ENCODE assay signal across 1 cellular context in the genomic region with DNA sequence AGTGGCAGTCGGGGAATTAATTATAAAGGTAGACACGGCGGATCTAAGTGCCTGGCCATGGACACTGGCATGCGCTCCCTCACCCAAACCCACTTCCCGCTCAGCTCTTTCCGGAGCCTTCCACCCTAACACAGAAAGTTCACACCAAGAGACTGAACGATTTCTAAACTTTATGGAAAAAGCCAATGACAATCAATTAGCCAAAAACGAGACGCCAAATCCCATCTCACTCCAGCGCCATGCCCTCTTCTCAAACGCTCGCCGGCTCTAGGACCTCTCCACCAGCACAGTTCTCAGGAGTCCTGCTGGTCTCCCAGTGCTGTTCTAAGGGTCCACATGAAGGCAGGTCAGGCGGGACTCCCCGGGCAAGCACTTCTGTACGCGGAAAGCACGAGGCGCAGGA.
TF ChIP-seq lines count a peak whose summit lies in the region.

No MANE protein-coding gene starts in this region.

TF ChIP-seq in HepG2, 621 proteins besides CTCF, POLR2A, EP300 and RAD21 (continued from another document and continues in another):
- TF ChIP-seq, protein P1, sequence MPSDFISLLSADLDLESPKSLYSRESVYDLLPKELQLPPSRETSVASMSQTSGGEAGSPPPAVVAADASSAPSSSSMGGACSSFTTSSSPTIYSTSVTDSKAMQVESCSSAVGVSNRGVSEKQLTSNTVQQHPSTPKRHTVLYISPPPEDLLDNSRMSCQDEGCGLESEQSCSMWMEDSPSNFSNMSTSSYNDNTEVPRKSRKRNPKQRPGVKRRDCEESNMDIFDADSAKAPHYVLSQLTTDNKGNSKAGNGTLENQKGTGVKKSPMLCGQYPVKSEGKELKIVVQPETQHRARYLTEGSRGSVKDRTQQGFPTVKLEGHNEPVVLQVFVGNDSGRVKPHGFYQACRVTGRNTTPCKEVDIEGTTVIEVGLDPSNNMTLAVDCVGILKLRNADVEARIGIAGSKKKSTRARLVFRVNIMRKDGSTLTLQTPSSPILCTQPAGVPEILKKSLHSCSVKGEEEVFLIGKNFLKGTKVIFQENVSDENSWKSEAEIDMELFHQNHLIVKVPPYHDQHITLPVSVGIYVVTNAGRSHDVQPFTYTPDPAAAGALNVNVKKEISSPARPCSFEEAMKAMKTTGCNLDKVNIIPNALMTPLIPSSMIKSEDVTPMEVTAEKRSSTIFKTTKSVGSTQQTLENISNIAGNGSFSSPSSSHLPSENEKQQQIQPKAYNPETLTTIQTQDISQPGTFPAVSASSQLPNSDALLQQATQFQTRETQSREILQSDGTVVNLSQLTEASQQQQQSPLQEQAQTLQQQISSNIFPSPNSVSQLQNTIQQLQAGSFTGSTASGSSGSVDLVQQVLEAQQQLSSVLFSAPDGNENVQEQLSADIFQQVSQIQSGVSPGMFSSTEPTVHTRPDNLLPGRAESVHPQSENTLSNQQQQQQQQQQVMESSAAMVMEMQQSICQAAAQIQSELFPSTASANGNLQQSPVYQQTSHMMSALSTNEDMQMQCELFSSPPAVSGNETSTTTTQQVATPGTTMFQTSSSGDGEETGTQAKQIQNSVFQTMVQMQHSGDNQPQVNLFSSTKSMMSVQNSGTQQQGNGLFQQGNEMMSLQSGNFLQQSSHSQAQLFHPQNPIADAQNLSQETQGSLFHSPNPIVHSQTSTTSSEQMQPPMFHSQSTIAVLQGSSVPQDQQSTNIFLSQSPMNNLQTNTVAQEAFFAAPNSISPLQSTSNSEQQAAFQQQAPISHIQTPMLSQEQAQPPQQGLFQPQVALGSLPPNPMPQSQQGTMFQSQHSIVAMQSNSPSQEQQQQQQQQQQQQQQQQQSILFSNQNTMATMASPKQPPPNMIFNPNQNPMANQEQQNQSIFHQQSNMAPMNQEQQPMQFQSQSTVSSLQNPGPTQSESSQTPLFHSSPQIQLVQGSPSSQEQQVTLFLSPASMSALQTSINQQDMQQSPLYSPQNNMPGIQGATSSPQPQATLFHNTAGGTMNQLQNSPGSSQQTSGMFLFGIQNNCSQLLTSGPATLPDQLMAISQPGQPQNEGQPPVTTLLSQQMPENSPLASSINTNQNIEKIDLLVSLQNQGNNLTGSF (CRISPR knock-in tag; IDR thresholded peaks at IDR 0.05), result peak; percentile 41; the same call in 1 of the 2 replicates
- TF ChIP-seq ZNF263 (CRISPR knock-in tag; IDR thresholded peaks at IDR 0.05), result no peak
- TF ChIP-seq HIVEP1 (CRISPR knock-in tag; IDR thresholded peaks at IDR 0.05), result no peak
- no peak for TF ChIP-seq JUN (CRISPR knock-in tag; IDR thresholded peaks at IDR 0.05)
- TF ChIP-seq ZNF430 (CRISPR knock-in tag; IDR thresholded peaks at IDR 0.05), result no peak; the same call in 1 of the 2 replicates
- no peak for TF ChIP-seq ZNF432 (CRISPR knock-in tag; IDR thresholded peaks at IDR 0.05; ENCODE audit: borderline replicate concordance)
- no peak for TF ChIP-seq ZSCAN29 (CRISPR knock-in tag; conservative IDR thresholded peaks at IDR 0.05)
- no peak for TF ChIP-seq RBAK (CRISPR knock-in tag; IDR thresholded peaks at IDR 0.05)
- TF ChIP-seq GABPB1 (CRISPR knock-in tag; IDR thresholded peaks at IDR 0.05), result no peak
- no peak for TF ChIP-seq SP1 (IDR thresholded peaks at IDR 0.05)
- TF ChIP-seq SP1 (CRISPR knock-in tag; IDR thresholded peaks at IDR 0.05), result no peak
- no peak for TF ChIP-seq ZNF7 (CRISPR knock-in tag; IDR thresholded peaks at IDR 0.05)
- TF ChIP-seq ISX (CRISPR knock-in tag; conservative IDR thresholded peaks at IDR 0.05), result no peak
- TF ChIP-seq, protein P2, sequence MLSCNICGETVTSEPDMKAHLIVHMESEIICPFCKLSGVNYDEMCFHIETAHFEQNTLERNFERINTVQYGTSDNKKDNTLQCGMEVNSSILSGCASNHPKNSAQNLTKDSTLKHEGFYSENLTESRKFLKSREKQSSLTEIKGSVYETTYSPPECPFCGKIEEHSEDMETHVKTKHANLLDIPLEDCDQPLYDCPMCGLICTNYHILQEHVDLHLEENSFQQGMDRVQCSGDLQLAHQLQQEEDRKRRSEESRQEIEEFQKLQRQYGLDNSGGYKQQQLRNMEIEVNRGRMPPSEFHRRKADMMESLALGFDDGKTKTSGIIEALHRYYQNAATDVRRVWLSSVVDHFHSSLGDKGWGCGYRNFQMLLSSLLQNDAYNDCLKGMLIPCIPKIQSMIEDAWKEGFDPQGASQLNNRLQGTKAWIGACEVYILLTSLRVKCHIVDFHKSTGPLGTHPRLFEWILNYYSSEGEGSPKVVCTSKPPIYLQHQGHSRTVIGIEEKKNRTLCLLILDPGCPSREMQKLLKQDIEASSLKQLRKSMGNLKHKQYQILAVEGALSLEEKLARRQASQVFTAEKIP (CRISPR knock-in tag; IDR thresholded peaks at IDR 0.05; ENCODE audit: borderline replicate concordance), result no peak
- TF ChIP-seq FOXM1 (CRISPR knock-in tag; IDR thresholded peaks at IDR 0.05), result 0 out of 2 replicates have a peak, but pooled peaks have one; percentile 30
- TF ChIP-seq, protein P3, sequence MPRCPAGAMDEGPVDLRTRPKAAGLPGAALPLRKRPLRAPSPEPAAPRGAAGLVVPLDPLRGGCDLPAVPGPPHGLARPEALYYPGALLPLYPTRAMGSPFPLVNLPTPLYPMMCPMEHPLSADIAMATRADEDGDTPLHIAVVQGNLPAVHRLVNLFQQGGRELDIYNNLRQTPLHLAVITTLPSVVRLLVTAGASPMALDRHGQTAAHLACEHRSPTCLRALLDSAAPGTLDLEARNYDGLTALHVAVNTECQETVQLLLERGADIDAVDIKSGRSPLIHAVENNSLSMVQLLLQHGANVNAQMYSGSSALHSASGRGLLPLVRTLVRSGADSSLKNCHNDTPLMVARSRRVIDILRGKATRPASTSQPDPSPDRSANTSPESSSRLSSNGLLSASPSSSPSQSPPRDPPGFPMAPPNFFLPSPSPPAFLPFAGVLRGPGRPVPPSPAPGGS (CRISPR knock-in tag; IDR thresholded peaks at IDR 0.05), result 0 out of 2 replicates have a peak, but pooled peaks have one; percentile 19
- no peak for TF ChIP-seq DPF2 (CRISPR knock-in tag; IDR thresholded peaks at IDR 0.05; ENCODE audit: borderline replicate concordance, low read depth)
- no peak for TF ChIP-seq SALL2 (CRISPR knock-in tag; IDR thresholded peaks at IDR 0.05)
- 0 out of 2 replicates have a peak, but pooled peaks have one; percentile 18 for TF ChIP-seq ZNF790 (CRISPR knock-in tag; IDR thresholded peaks at IDR 0.05; ENCODE audit: borderline replicate concordance)
- no peak for TF ChIP-seq ZNF232 (CRISPR knock-in tag; IDR thresholded peaks at IDR 0.05; ENCODE audit: borderline replicate concordance)
- TF ChIP-seq ZSCAN20 (CRISPR knock-in tag; IDR thresholded peaks at IDR 0.05; ENCODE audit: borderline replicate concordance), result 0 out of 2 replicates have a peak, but pooled peaks have one; percentile 55
- TF ChIP-seq IRX3 (CRISPR knock-in tag; IDR thresholded peaks at IDR 0.05; ENCODE audit: borderline replicate concordance, low read depth), result 0 out of 2 replicates have a peak, but pooled peaks have one; percentile 48
- no peak for TF ChIP-seq ZNF605 (CRISPR knock-in tag; IDR thresholded peaks at IDR 0.05)
- no peak for TF ChIP-seq ATF7 (IDR thresholded peaks at IDR 0.05)
- TF ChIP-seq ATF7 (CRISPR knock-in tag; IDR thresholded peaks at IDR 0.05), result no peak
- no peak for TF ChIP-seq JDP2 (CRISPR knock-in tag; IDR thresholded peaks at IDR 0.05; ENCODE audit: borderline replicate concordance)
- no peak for TF ChIP-seq ZNF343 (CRISPR knock-in tag; IDR thresholded peaks at IDR 0.05)
- TF ChIP-seq, protein P4, sequence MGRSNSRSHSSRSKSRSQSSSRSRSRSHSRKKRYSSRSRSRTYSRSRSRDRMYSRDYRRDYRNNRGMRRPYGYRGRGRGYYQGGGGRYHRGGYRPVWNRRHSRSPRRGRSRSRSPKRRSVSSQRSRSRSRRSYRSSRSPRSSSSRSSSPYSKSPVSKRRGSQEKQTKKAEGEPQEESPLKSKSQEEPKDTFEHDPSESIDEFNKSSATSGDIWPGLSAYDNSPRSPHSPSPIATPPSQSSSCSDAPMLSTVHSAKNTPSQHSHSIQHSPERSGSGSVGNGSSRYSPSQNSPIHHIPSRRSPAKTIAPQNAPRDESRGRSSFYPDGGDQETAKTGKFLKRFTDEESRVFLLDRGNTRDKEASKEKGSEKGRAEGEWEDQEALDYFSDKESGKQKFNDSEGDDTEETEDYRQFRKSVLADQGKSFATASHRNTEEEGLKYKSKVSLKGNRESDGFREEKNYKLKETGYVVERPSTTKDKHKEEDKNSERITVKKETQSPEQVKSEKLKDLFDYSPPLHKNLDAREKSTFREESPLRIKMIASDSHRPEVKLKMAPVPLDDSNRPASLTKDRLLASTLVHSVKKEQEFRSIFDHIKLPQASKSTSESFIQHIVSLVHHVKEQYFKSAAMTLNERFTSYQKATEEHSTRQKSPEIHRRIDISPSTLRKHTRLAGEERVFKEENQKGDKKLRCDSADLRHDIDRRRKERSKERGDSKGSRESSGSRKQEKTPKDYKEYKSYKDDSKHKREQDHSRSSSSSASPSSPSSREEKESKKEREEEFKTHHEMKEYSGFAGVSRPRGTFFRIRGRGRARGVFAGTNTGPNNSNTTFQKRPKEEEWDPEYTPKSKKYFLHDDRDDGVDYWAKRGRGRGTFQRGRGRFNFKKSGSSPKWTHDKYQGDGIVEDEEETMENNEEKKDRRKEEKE (IDR thresholded peaks at IDR 0.05), result no peak
- TF ChIP-seq, protein P5, sequence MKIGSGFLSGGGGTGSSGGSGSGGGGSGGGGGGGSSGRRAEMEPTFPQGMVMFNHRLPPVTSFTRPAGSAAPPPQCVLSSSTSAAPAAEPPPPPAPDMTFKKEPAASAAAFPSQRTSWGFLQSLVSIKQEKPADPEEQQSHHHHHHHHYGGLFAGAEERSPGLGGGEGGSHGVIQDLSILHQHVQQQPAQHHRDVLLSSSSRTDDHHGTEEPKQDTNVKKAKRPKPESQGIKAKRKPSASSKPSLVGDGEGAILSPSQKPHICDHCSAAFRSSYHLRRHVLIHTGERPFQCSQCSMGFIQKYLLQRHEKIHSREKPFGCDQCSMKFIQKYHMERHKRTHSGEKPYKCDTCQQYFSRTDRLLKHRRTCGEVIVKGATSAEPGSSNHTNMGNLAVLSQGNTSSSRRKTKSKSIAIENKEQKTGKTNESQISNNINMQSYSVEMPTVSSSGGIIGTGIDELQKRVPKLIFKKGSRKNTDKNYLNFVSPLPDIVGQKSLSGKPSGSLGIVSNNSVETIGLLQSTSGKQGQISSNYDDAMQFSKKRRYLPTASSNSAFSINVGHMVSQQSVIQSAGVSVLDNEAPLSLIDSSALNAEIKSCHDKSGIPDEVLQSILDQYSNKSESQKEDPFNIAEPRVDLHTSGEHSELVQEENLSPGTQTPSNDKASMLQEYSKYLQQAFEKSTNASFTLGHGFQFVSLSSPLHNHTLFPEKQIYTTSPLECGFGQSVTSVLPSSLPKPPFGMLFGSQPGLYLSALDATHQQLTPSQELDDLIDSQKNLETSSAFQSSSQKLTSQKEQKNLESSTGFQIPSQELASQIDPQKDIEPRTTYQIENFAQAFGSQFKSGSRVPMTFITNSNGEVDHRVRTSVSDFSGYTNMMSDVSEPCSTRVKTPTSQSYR (CRISPR knock-in tag; IDR thresholded peaks at IDR 0.05; ENCODE audit: borderline replicate concordance), result no peak
- no peak for TF ChIP-seq HOXA9 (CRISPR knock-in tag; IDR thresholded peaks at IDR 0.05; ENCODE audit: borderline replicate concordance)
- TF ChIP-seq, protein P6, sequence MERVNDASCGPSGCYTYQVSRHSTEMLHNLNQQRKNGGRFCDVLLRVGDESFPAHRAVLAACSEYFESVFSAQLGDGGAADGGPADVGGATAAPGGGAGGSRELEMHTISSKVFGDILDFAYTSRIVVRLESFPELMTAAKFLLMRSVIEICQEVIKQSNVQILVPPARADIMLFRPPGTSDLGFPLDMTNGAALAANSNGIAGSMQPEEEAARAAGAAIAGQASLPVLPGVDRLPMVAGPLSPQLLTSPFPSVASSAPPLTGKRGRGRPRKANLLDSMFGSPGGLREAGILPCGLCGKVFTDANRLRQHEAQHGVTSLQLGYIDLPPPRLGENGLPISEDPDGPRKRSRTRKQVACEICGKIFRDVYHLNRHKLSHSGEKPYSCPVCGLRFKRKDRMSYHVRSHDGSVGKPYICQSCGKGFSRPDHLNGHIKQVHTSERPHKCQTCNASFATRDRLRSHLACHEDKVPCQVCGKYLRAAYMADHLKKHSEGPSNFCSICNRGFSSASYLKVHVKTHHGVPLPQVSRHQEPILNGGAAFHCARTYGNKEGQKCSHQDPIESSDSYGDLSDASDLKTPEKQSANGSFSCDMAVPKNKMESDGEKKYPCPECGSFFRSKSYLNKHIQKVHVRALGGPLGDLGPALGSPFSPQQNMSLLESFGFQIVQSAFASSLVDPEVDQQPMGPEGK (CRISPR knock-in tag; IDR thresholded peaks at IDR 0.05), result no peak
- TF ChIP-seq, protein P7, sequence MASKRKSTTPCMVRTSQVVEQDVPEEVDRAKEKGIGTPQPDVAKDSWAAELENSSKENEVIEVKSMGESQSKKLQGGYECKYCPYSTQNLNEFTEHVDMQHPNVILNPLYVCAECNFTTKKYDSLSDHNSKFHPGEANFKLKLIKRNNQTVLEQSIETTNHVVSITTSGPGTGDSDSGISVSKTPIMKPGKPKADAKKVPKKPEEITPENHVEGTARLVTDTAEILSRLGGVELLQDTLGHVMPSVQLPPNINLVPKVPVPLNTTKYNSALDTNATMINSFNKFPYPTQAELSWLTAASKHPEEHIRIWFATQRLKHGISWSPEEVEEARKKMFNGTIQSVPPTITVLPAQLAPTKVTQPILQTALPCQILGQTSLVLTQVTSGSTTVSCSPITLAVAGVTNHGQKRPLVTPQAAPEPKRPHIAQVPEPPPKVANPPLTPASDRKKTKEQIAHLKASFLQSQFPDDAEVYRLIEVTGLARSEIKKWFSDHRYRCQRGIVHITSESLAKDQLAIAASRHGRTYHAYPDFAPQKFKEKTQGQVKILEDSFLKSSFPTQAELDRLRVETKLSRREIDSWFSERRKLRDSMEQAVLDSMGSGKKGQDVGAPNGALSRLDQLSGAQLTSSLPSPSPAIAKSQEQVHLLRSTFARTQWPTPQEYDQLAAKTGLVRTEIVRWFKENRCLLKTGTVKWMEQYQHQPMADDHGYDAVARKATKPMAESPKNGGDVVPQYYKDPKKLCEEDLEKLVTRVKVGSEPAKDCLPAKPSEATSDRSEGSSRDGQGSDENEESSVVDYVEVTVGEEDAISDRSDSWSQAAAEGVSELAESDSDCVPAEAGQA (IDR thresholded peaks at IDR 0.05; ENCODE audit: low read depth), result no peak
- TF ChIP-seq, protein P7 (CRISPR knock-in tag; IDR thresholded peaks at IDR 0.05; ENCODE audit: borderline replicate concordance), result 0 out of 2 replicates have a peak, but pooled peaks have one; percentile 69
- no peak for TF ChIP-seq ZNF629 (CRISPR knock-in tag; conservative IDR thresholded peaks at IDR 0.05)
- no peak for TF ChIP-seq ZNF644 (CRISPR knock-in tag; IDR thresholded peaks at IDR 0.05; ENCODE audit: low read depth)
- TF ChIP-seq SOX6 (IDR thresholded peaks at IDR 0.05), result no peak
- TF ChIP-seq SOX6 (CRISPR knock-in tag; IDR thresholded peaks at IDR 0.05), result no peak
